Comparison of ENCODE assay signal across 8 cellular contexts in genomic region chr5:177134653-177135225, GRCh38. TPM values are rescaled to one million over a fixed set of nuclear protein-coding genes. Genes with fewer than 3 reads are reported as not detected.
A peak's percentile ranks its signal among the peaks of the same experiment; 100 is the strongest.
DNase-seq lines count a peak whose midpoint lies in the region; ATAC-seq, FAIRE-seq and TF ChIP-seq lines count a peak whose summit lies in the region.

No MANE protein-coding gene starts in this region.

- peaks cover 46 to 56% (median 50%) of the 10 kb centered on the region in 3 donors for H3K4me1 Mint-ChIP-seq in T-cell

- no peaks in the 10 kb centered on the region for H3K27me3 ChIP-seq in small intestine (ENCODE audit: control insufficient read depth in 2 of 2, insufficient read depth in 2 of 2, low read length in 2 of 2)

- no peaks in the 10 kb centered on the region for H3K9me3 Mint-ChIP-seq in T-cell

- CTCF ChIA-PET in T-cell (lab: Charles Lee): interaction anchor here in 1 of 2 donors (1.3 kb wide), 1 partner anchor 21 kb away, joined by 4 read pairs; no protein-coding TSS in a partner anchor

- POLR2A ChIA-PET in T-cell (lab: Charles Lee): interaction anchor here in 1 of 2 donors (0.6 kb wide), 2 partner anchors 86 to 164 kb away, joined by 3 to 4 read pairs; no protein-coding TSS in a partner anchor

- 10 to 15% (median 11%) methylated on average over 13 of the region's 13 CpGs for WGBS in small intestine, 3 donors

- H3K27ac Mint-ChIP-seq in T-cell: peak overlapping the region; percentile 89 to 91

- peaks cover 12% of the 10 kb centered on the region for H3K36me3 Mint-ChIP-seq in T-cell

- H3K36me3 ChIP-seq in small intestine (ENCODE audit: control insufficient read depth in 2 of 2, insufficient read depth in 2 of 2, low read length in 2 of 2): peaks cover 0 to 2% of the 10 kb centered on the region in 2 donors

- no peak for ATAC-seq in T-cell (replicated peaks in 1 of 4)
- no peak for ATAC-seq in GM18868 (IDR thresholded peaks at IDR 0.05; ENCODE audit: unreplicated experiment)

- H3K27ac ChIP-seq in small intestine (ENCODE audit: low read depth in 1 of 2, low read length in 1 of 2): peak overlapping the region; percentile 56 to 90

- H3K27me3 Mint-ChIP-seq in T-cell: no peaks in the 10 kb centered on the region

- TF ChIP-seq CTCF in foreskin fibroblast (IDR thresholded peaks at IDR 0.05; ENCODE audit: low read depth, low read length) (no peak), GM13977 (IDR thresholded peaks at IDR 0.05; ENCODE audit: extremely low read depth, insufficient read depth, missing control alignments) (no peak)

- in situ Hi-C loops in GM13977 (cut with MboI; ENCODE audit: low pct_unique_long_range_greater_than_20kb, low sequenced_read_pairs, unreplicated experiment): no loop called here

- peak overlapping the region; percentile 84 to 85 (median 84) for H3K4me3 Mint-ChIP-seq in T-cell

- H3K9me3 ChIP-seq in small intestine (ENCODE audit: control insufficient read depth, low read depth): no peaks in the 10 kb centered on the region

- H3K4me1 ChIP-seq in small intestine (ENCODE audit: control insufficient read depth in 2 of 2, insufficient read depth in 1 of 2, low read depth in 1 of 2, low read length in 1 of 2): peaks cover 5 to 17% of the 10 kb centered on the region in 2 donors

- peak; percentile 23 for DNase-seq in NCI-H1105 treated with DMSO at 0.1 percent for 48 hours (lab: John Stamatoyannopoulos, UW)
- DNase-seq in NCI-H1105 (lab: John Stamatoyannopoulos, UW): no peak
- DNase-seq in T-cell: no peak
- DNase-seq in foreskin fibroblast: no peak
- no peak for DNase-seq in small intestine
- no peak for DNase-seq in AG20443 (ENCODE audit: low spot score)
- no peak for DNase-seq in GM13977 (ENCODE audit: low spot score)

- H3K4me3 ChIP-seq in foreskin fibroblast (ENCODE audit: low read depth in 1 of 2, low read length in 2 of 2): peak overlapping the region; percentile 52 to 62
- H3K4me3 ChIP-seq in small intestine (ENCODE audit: low read depth in 1 of 2, low read length in 2 of 2): peak overlapping the region; percentile 72 to 77

- no peak for FAIRE-seq in small intestine (lab: Jason Lieb, UNC)

RNA-seq across cellular contexts. Expression of gene NSD1, which starts 1.2 kb away (rescaled TPM):
- total RNA-seq in T-cell: 100 to 1,000 TPM in 3 of 5 donors, 10 to 100 TPM in 2; 89.5 to 113 (median 103) TPM
- 10 to 100 TPM in 1 of 3 donors, 1 to 10 TPM in 2; 4.3 to 17.7 (median 5.4) TPM for polyA plus RNA-seq in small intestine

RNA-seq across cellular contexts. Expression of gene FGFR4, which starts 48.0 kb away (rescaled TPM):
- 1 to 10 TPM; 1.6 to 5.1 (median 3.2) TPM for total RNA-seq in T-cell
- 10 to 100 TPM in 1 of 3 donors, 1 to 10 TPM in 2; 7.6 to 69.6 (median 9.7) TPM for polyA plus RNA-seq in small intestine
